10 cellular contexts compared by ENCODE assay signal in the genomic region with DNA sequence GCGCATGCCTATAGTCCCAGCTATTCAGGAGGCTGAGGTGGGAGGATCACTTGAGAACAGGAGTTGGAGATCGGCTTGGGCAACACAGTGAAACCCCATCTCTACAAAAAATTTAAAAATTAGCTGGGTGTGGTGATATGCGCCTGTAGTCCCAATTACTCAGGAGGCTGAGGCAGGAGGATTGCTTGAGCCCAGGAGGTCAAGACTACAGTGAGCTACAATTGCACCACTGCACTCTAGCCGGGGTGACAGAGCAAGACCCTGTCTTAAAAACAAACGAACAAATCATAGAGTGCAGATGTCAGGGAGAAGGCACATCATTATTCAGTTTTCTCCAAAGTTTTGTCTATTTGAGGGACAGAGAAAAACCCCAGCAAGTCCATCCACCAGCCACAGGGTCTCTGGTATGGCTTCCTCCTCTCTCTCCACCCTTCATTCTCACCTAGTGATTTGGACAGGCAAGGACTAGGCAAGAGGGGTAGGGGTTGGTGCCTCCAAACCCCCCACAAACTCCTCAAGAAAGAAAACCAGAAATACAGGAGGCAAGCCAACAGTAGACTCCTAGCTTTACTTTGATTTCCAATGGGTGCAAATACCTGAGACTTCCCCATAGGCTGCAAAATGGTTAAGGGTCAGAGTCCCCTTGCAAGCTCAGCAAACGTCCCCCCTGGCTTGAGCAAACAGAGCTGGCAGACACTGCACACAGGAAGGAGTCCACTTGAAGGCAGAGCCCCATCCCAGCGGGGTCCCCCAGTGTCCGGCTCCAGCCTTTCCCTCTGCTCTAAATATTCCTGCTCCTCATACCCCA. TPM values are rescaled to one million over a fixed set of nuclear protein-coding genes. Genes with fewer than 3 reads are reported as not detected.
DNase-seq lines count a peak whose midpoint lies in the region; ATAC-seq and TF ChIP-seq lines count a peak whose summit lies in the region.
"Had no signal": no experiment of that assay in that cellular context is flagged by ENCODE, and none has a peak within 500 bp of the region (broad histone marks: within the 10 kb centered on the region; RNA-seq: fewer than 3 reads in every experiment).

No MANE protein-coding gene starts in this region.

- peaks cover 42% of the 10 kb centered on the region for H3K4me1 ChIP-seq in PC-9 (replicated peaks; ENCODE audit: insufficient read depth)
- peaks cover 13 to 88% (median 73%) of the 10 kb centered on the region in 3 donors for H3K4me1 ChIP-seq in gastroesophageal sphincter
- H3K4me1 ChIP-seq in sigmoid colon = peaks cover 0 to 85% (median 76%) of the 10 kb centered on the region in 4 donors

- TF ChIP-seq POLR2A in gastroesophageal sphincter (IDR thresholded peaks at IDR 0.05) = no peak
- TF ChIP-seq POLR2A in sigmoid colon (IDR thresholded peaks at IDR 0.05) = no peak

- H3K4me1 Mint-ChIP-seq in T-helper 1 cell treated with Interleukin-12 subunit alpha and Interleukin-12 subunit beta and Interleukin-4 antibody, amounts not matched to agents 30 μg/mL and 1 μg/mL, for 36 hours (ENCODE audit: low read depth) = peaks cover 64% of the 10 kb centered on the region
- H3K4me1 Mint-ChIP-seq in activated naive CD8-positive, alpha-beta T cell treated with anti-CD3 and anti-CD28 coated beads for 36 hours = peaks cover 69% of the 10 kb centered on the region

- H3K79me2 ChIP-seq in PC-9 (ENCODE audit: low read depth) = peaks cover 42% of the 10 kb centered on the region

- CTCF ChIA-PET in PC-9 (lab: Charles Lee) = interaction anchor here (0.6 to 4.5 kb wide), 14 partner anchors 10 to 89 kb away, joined by 3 to 50 read pairs (median 6); partner anchors contain the start of genes PXN, RNU4-1, RNU4-2 and RPLP0

- BruUV-seq in PC-9 (replicated peaks; lab: Mats Ljungman, UMichigan) = no TSS peak

- no peaks in the 10 kb centered on the region for H4K20me1 ChIP-seq in PC-9 (ENCODE audit: insufficient read depth)

- TF ChIP-seq EP300 in gastroesophageal sphincter (IDR thresholded peaks at IDR 0.05) (no peak), sigmoid colon (IDR thresholded peaks at IDR 0.05) (no peak)

- no peaks in the 10 kb centered on the region for H3K9me2 ChIP-seq in PC-9 (ENCODE audit: insufficient read depth)

- H3K27me3 ChIP-seq in PC-9 (ENCODE audit: insufficient read depth, low read depth) (no peaks in the 10 kb centered on the region), gastroesophageal sphincter (no peaks in the 10 kb centered on the region), sigmoid colon (no peaks in the 10 kb centered on the region)
- H3K27me3 ChIP-seq: testis had no signal

- H3K4me2 ChIP-seq in PC-9 = peak overlapping the region; percentile 98

- no peak for DNase-seq in T-helper 1 cell
- no peak for DNase-seq in PC-9
- DNase-seq in sigmoid colon = no peak
- no peak for DNase-seq in activated naive CD8-positive, alpha-beta T cell treated with anti-CD3 and anti-CD28 coated beads for 36 hours
- no peak for DNase-seq in NCI-H2196 (lab: John Stamatoyannopoulos, UW; ENCODE audit: unreplicated experiment)
- no peak for DNase-seq in NCI-H2196 treated with DMSO at 0.1 percent for 48 hours (lab: John Stamatoyannopoulos, UW; ENCODE audit: unreplicated experiment)

- POLR2A ChIA-PET in PC-9 (lab: Charles Lee; ENCODE audit: unreplicated experiment) = interaction anchor here (0.5 to 5.5 kb wide), 5 partner anchors 12 to 67 kb away, joined by 4 to 222 read pairs (median 15); partner anchors contain the start of genes RNU4-2 and RPLP0

- TF ChIP-seq CTCF in PC-9 (conservative IDR thresholded peaks at IDR 0.05) = no peak
- TF ChIP-seq CTCF in gastroesophageal sphincter (IDR thresholded peaks at IDR 0.05) = no peak
- no peak for TF ChIP-seq CTCF in sigmoid colon (IDR thresholded peaks at IDR 0.05)

- no peak for ATAC-seq in gastroesophageal sphincter

- peaks cover 21% of the 10 kb centered on the region for H3K36me3 Mint-ChIP-seq in T-helper 1 cell treated with Interleukin-12 subunit alpha and Interleukin-12 subunit beta and Interleukin-4 antibody, amounts not matched to agents 30 μg/mL and 1 μg/mL, for 36 hours (ENCODE audit: low read depth)
- peaks cover 2% of the 10 kb centered on the region for H3K36me3 Mint-ChIP-seq in activated naive CD8-positive, alpha-beta T cell treated with anti-CD3 and anti-CD28 coated beads for 36 hours
- H3K36me3 Mint-ChIP-seq: naive B cell had no signal

- H3K9me3 ChIP-seq in PC-9 (ENCODE audit: insufficient read depth, low read depth) = no peaks in the 10 kb centered on the region
- H3K9me3 ChIP-seq in gastroesophageal sphincter = no peaks in the 10 kb centered on the region
- H3K9me3 ChIP-seq in sigmoid colon = no peaks in the 10 kb centered on the region
- H3K9me3 ChIP-seq: testis had no signal

- intact Hi-C loops in PC-9 (cut with micrococcal nuclease; ENCODE audit: unreplicated experiment) = loop anchor here (1.0 to 2.0 kb wide), 4 partner anchors 27 to 219 kb away; partner anchors contain the start of genes GATC, PXN, RNU4-2 and RPLP0
- intact Hi-C loops in sigmoid colon (cut with DNase I) = loop anchor here (1.0 to 2.0 kb wide), 2 partner anchors 39 to 63 kb away; partner anchors contain the start of gene RNU4-2

- H3F3A ChIP-seq in PC-9 (ENCODE audit: insufficient read depth, low read depth) = peaks cover 35% of the 10 kb centered on the region

- no peak overlapping the region for H2AFZ ChIP-seq in PC-9

- no peaks in the 10 kb centered on the region for H3K36me3 ChIP-seq in PC-9 (ENCODE audit: low read depth)
- peaks cover 0 to 30% of the 10 kb centered on the region in 2 donors for H3K36me3 ChIP-seq in gastroesophageal sphincter
- peaks cover 12 to 27% (median 14%) of the 10 kb centered on the region in 4 donors for H3K36me3 ChIP-seq in sigmoid colon

- H3K4me3 ChIP-seq in PC-9 (no peak overlapping the region), gastroesophageal sphincter (no peak overlapping the region), sigmoid colon (no peak overlapping the region)
- H3K4me3 ChIP-seq: testis had no signal

- no peaks in the 10 kb centered on the region for H3K27me3 Mint-ChIP-seq in T-helper 1 cell treated with Interleukin-12 subunit alpha and Interleukin-12 subunit beta and Interleukin-4 antibody, amounts not matched to agents 30 μg/mL and 1 μg/mL, for 36 hours (ENCODE audit: low read depth)
- no peaks in the 10 kb centered on the region for H3K27me3 Mint-ChIP-seq in activated naive CD8-positive, alpha-beta T cell treated with anti-CD3 and anti-CD28 coated beads for 36 hours

- no peak overlapping the region for H3K4me3 Mint-ChIP-seq in T-helper 1 cell treated with Interleukin-12 subunit alpha and Interleukin-12 subunit beta and Interleukin-4 antibody, amounts not matched to agents 30 μg/mL and 1 μg/mL, for 36 hours
- H3K4me3 Mint-ChIP-seq in activated naive CD8-positive, alpha-beta T cell treated with anti-CD3 and anti-CD28 coated beads for 36 hours = no peak overlapping the region

- no peaks in the 10 kb centered on the region for H3K9me3 Mint-ChIP-seq in T-helper 1 cell treated with Interleukin-12 subunit alpha and Interleukin-12 subunit beta and Interleukin-4 antibody, amounts not matched to agents 30 μg/mL and 1 μg/mL, for 36 hours
- H3K9me3 Mint-ChIP-seq in activated naive CD8-positive, alpha-beta T cell treated with anti-CD3 and anti-CD28 coated beads for 36 hours = no peaks in the 10 kb centered on the region
- H3K9me3 Mint-ChIP-seq: naive B cell had no signal

- WGBS in gastroesophageal sphincter (ENCODE audit: low coverage in 1 of 2), 2 donors = 65 to 87% methylated on average over 4 of the region's 8 CpGs
- 65 to 82% methylated on average over 8 of the region's 8 CpGs for WGBS in sigmoid colon, 2 donors

- H3K27ac Mint-ChIP-seq in T-helper 1 cell treated with Interleukin-12 subunit alpha and Interleukin-12 subunit beta and Interleukin-4 antibody, amounts not matched to agents 30 μg/mL and 1 μg/mL, for 36 hours = peak overlapping the region; percentile 72
- H3K27ac Mint-ChIP-seq in activated naive CD8-positive, alpha-beta T cell treated with anti-CD3 and anti-CD28 coated beads for 36 hours = no peak overlapping the region

- H3K27ac ChIP-seq in PC-9 (no peak overlapping the region), gastroesophageal sphincter (peak overlapping the region in 3 of 4 donors; percentile 88 to 97 (median 90)), sigmoid colon (peak overlapping the region in 3 of 4 donors; percentile 89 to 94 (median 90))

RNA-seq across cellular contexts. Expression of gene RPLP0, which starts 26.5 kb away (rescaled TPM):
- 2,334 and 2,540 TPM in 2 replicates for total RNA-seq in PC-9 (2021)
- total RNA-seq in gastroesophageal sphincter = 1,000 to 10,000 TPM; 1,730 to 2,825 (median 2,260) TPM
- total RNA-seq in sigmoid colon = 1,000 to 10,000 TPM; 2,593 to 3,468 (median 2,960) TPM
- 1,000 to 10,000 TPM; 3,521 to 5,499 (median 3,713) TPM for polyA plus RNA-seq in sigmoid colon
- total RNA-seq in activated naive CD8-positive, alpha-beta T cell treated with anti-CD3 and anti-CD28 coated beads for 36 hours = 1,000 to 10,000 TPM; 3,852 to 4,173 TPM

RNA-seq across cellular contexts. Expression of gene GCN1, which starts 32.9 kb away (rescaled TPM):
- total RNA-seq in PC-9 (2021) = 116 and 119 TPM in 2 replicates
- 10 to 100 TPM; 39.3 to 82.2 (median 56.0) TPM for total RNA-seq in gastroesophageal sphincter
- total RNA-seq in sigmoid colon = 10 to 100 TPM; 30.3 to 70.3 (median 40.4) TPM
- polyA plus RNA-seq in sigmoid colon = 10 to 100 TPM in 2 of 3 donors, 1 to 10 TPM in 1; 9.2 to 43.3 (median 18.0) TPM
- 100 to 1,000 TPM; 143 to 146 TPM for total RNA-seq in activated naive CD8-positive, alpha-beta T cell treated with anti-CD3 and anti-CD28 coated beads for 36 hours

RNA-seq across cellular contexts. Expression of gene PXN, which starts 38.1 kb away (rescaled TPM):
- 191 and 218 TPM in 2 replicates for total RNA-seq in PC-9 (2021)
- total RNA-seq in gastroesophageal sphincter = 10 to 100 TPM; 43.2 to 80.4 (median 59.4) TPM
- 100 to 1,000 TPM in 1 of 4 donors, 10 to 100 TPM in 3; 41.0 to 127 (median 42.7) TPM for total RNA-seq in sigmoid colon
- polyA plus RNA-seq in sigmoid colon = 100 to 1,000 TPM in 2 of 3 donors, 10 to 100 TPM in 1; 79.3 to 111 (median 101) TPM
- total RNA-seq in activated naive CD8-positive, alpha-beta T cell treated with anti-CD3 and anti-CD28 coated beads for 36 hours = 10 to 100 TPM; 37.1 to 39.2 TPM
